In genomic region chr6:64727075-64727474, GRCh38 we compare ENCODE assay signal across 29 cellular contexts.
"Had no signal": no experiment of that assay in that cellular context is flagged by ENCODE, and none has a peak within 500 bp of the region (broad histone marks: within the 10 kb centered on the region; RNA-seq: fewer than 3 reads in every experiment).

No MANE protein-coding gene starts in this region.

- H3K4me3 Mint-ChIP-seq: dendritic cell treated with granulocyte-macrophage colony-stimulating factor and Interleukin-4, amounts not matched to agents 40 ng/mL and 50 ng/mL, for 4 days; effector memory CD8-positive, alpha-beta T cell; endodermal cell had no signal

- H2AFZ ChIP-seq: hepatocyte had no signal

- H3K79me2 ChIP-seq: hepatocyte had no signal

- H3K4me1 ChIP-seq: colonic mucosa, esophagus muscularis mucosa, esophagus squamous epithelium, foreskin keratinocyte, gastrocnemius medialis, gastroesophageal sphincter, heart left ventricle, heart right ventricle had no signal

- H3K36me3 ChIP-seq: colonic mucosa, esophagus muscularis mucosa, esophagus squamous epithelium, gastrocnemius medialis, gastroesophageal sphincter, heart left ventricle, heart right ventricle had no signal

- DNase-seq: colonic mucosa; cortex of kidney; dermis blood vessel endothelial cell; dorsolateral prefrontal cortex; effector CD4-positive, alpha-beta T cell; effector CD8-positive, alpha-beta T cell; effector memory CD4-positive, alpha-beta T cell; effector memory CD8-positive, alpha-beta T cell; endodermal cell; erythroblast; esophagus squamous epithelium; foreskin fibroblast; foreskin keratinocyte; foreskin melanocyte; gastrocnemius medialis; glutamatergic neuron; head of caudate nucleus; heart left ventricle; heart right ventricle had no signal

- H3K9me3 Mint-ChIP-seq: endodermal cell had no signal

- H3K4me3 ChIP-seq: colonic mucosa, coronary artery, dorsolateral prefrontal cortex, esophagus muscularis mucosa, esophagus squamous epithelium, gastrocnemius medialis, gastroesophageal sphincter, heart left ventricle, heart right ventricle, hepatocyte had no signal

- H3K27me3 ChIP-seq: colonic mucosa, dorsolateral prefrontal cortex, esophagus muscularis mucosa, esophagus squamous epithelium, foreskin keratinocyte, gastrocnemius medialis, gastroesophageal sphincter, heart left ventricle, heart right ventricle, hepatocyte had no signal

- H3K27me3 Mint-ChIP-seq: dendritic cell treated with granulocyte-macrophage colony-stimulating factor and Interleukin-4, amounts not matched to agents 40 ng/mL and 50 ng/mL, for 4 days; effector memory CD8-positive, alpha-beta T cell had no signal

- H3K9me3 ChIP-seq: colonic mucosa, esophagus muscularis mucosa, esophagus squamous epithelium, gastrocnemius medialis, gastroesophageal sphincter had no signal

- H3K4me2 ChIP-seq: hepatocyte had no signal

- ATAC-seq: effector memory CD8-positive, alpha-beta T cell; esophagus mucosa; foreskin keratinocyte; gastrocnemius medialis; gastroesophageal sphincter; heart left ventricle; heart right ventricle had no signal

- H3K27ac Mint-ChIP-seq: dendritic cell treated with granulocyte-macrophage colony-stimulating factor and Interleukin-4, amounts not matched to agents 40 ng/mL and 50 ng/mL, for 4 days; effector memory CD8-positive, alpha-beta T cell; endodermal cell had no signal

- FAIRE-seq: endometrium, endothelial cell of umbilical vein, frontal cortex had no signal

- H3K27ac ChIP-seq: colonic mucosa, coronary artery, dorsolateral prefrontal cortex, epithelial cell of prostate, esophagus muscularis mucosa, esophagus squamous epithelium, foreskin keratinocyte, gastrocnemius medialis, gastroesophageal sphincter, heart left ventricle, heart right ventricle, hepatocyte had no signal

- H3K4me1 Mint-ChIP-seq: endodermal cell had no signal
